25 cellular contexts compared by ENCODE assay signal in the genomic region with DNA sequence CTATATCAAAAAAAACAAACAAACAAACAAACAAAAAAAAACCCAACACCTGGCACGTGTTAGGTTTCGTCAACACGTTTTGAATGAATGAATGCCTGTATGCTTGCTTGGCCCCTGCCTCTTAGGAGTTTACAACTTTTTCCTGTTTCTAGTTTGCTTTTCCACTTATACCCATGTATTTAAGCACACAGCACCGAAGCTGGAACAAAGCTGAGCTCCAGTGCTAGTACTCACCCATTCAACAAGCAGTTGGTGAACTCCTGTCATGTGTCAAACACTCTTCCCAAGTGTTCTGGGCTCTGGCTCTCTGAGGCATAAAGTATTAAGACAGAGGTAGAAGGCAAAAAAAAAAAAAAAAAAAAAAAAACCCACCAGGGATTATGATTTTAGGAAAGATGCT.
"Had no signal": no experiment of that assay in that cellular context is flagged by ENCODE, and none has a peak within 500 bp of the region (broad histone marks: within the 10 kb centered on the region; RNA-seq: fewer than 3 reads in every experiment).

No MANE protein-coding gene starts in this region.

- H3K27ac ChIP-seq: coronary artery, esophagus squamous epithelium, left ventricle myocardium inferior, parathyroid adenoma, psoas muscle, sigmoid colon had no signal

- H3K9me3 ChIP-seq: esophagus squamous epithelium, left ventricle myocardium inferior, mucosa of descending colon, psoas muscle, sigmoid colon had no signal

- H3K9me3 Mint-ChIP-seq: activated CD4-positive, alpha-beta T cell treated with anti-CD3 and anti-CD28 coated beads, Interleukin-2, amount 10 ng/mL, durations not matched to agents 7 days and 5 days; activated CD8-positive, alpha-beta T cell treated with anti-CD3 and anti-CD28 coated beads for 36 hours; natural killer cell treated with Interleukin-12 subunit alpha and Interleukin-12 subunit beta and Interleukin-15 and Interleukin-18, amount 100 ng/mL, for 72 hours; stimulated activated effector memory CD8-positive, alpha-beta T cell treated with anti-CD3 and anti-CD28 coated beads, Interleukin-12 subunit alpha, Interleukin-12 subunit beta, amount 100 ng/mL, for 72 hours; stimulated activated naive CD8-positive, alpha-beta T cell treated with anti-CD3 and anti-CD28 coated beads, Interleukin-15, amount 100 ng/mL, for 72 hours; type B pancreatic cell; WTC11 had no signal

- H3K36me3 Mint-ChIP-seq: activated naive CD8-positive, alpha-beta T cell; natural killer cell treated with Interleukin-12 subunit alpha and Interleukin-12 subunit beta and Interleukin-15 and Interleukin-18, amount 100 ng/mL, for 72 hours; stimulated activated effector memory CD8-positive, alpha-beta T cell treated with anti-CD3 and anti-CD28 coated beads, Interleukin-12 subunit alpha, Interleukin-12 subunit beta, amount 100 ng/mL, for 72 hours; type B pancreatic cell; WTC11 had no signal

- H3K4me3 Mint-ChIP-seq: activated CD4-positive, alpha-beta T cell treated with anti-CD3 and anti-CD28 coated beads, Interleukin-2, amount 10 ng/mL, durations not matched to agents 7 days and 5 days; activated CD8-positive, alpha-beta T cell treated with anti-CD3 and anti-CD28 coated beads for 36 hours; activated naive CD8-positive, alpha-beta T cell; natural killer cell treated with Interleukin-12 subunit alpha and Interleukin-12 subunit beta and Interleukin-15 and Interleukin-18, amount 100 ng/mL, for 72 hours; stimulated activated effector memory CD8-positive, alpha-beta T cell treated with anti-CD3 and anti-CD28 coated beads, Interleukin-12 subunit alpha, Interleukin-12 subunit beta, amount 100 ng/mL, for 72 hours; stimulated activated naive CD8-positive, alpha-beta T cell treated with anti-CD3 and anti-CD28 coated beads, Interleukin-15, amount 100 ng/mL, for 72 hours; T-helper 17 cell; WTC11 had no signal

- H3K4me3 ChIP-seq: coronary artery, esophagus squamous epithelium, left ventricle myocardium inferior, mucosa of descending colon, psoas muscle, sigmoid colon had no signal

- H3K27ac Mint-ChIP-seq: activated CD4-positive, alpha-beta T cell treated with anti-CD3 and anti-CD28 coated beads, Interleukin-2, amount 10 ng/mL, durations not matched to agents 7 days and 5 days; activated CD8-positive, alpha-beta T cell treated with anti-CD3 and anti-CD28 coated beads for 36 hours; activated naive CD8-positive, alpha-beta T cell; natural killer cell treated with Interleukin-12 subunit alpha and Interleukin-12 subunit beta and Interleukin-15 and Interleukin-18, amount 100 ng/mL, for 72 hours; stimulated activated effector memory CD8-positive, alpha-beta T cell treated with anti-CD3 and anti-CD28 coated beads, Interleukin-12 subunit alpha, Interleukin-12 subunit beta, amount 100 ng/mL, for 72 hours; stimulated activated naive CD8-positive, alpha-beta T cell treated with anti-CD3 and anti-CD28 coated beads, Interleukin-15, amount 100 ng/mL, for 72 hours; T-helper 17 cell; type B pancreatic cell; WTC11 had no signal

- H3K4me1 ChIP-seq: esophagus squamous epithelium, parathyroid adenoma, psoas muscle, sigmoid colon had no signal

- ATAC-seq: activated CD8-positive, alpha-beta T cell treated with anti-CD3 and anti-CD28 coated beads for 36 hours; mucosa of descending colon; natural killer cell treated with Interleukin-12 subunit alpha and Interleukin-12 subunit beta and Interleukin-15 and Interleukin-18, amount 100 ng/mL, for 72 hours; psoas muscle; stimulated activated effector memory CD8-positive, alpha-beta T cell treated with anti-CD3 and anti-CD28 coated beads, Interleukin-12 subunit alpha, Interleukin-12 subunit beta, amount 100 ng/mL, for 72 hours; stimulated activated naive CD8-positive, alpha-beta T cell treated with anti-CD3 and anti-CD28 coated beads, Interleukin-15, amount 100 ng/mL, for 72 hours; T-helper 17 cell had no signal

- H3K27me3 Mint-ChIP-seq: activated CD4-positive, alpha-beta T cell treated with anti-CD3 and anti-CD28 coated beads, Interleukin-2, amount 10 ng/mL, durations not matched to agents 7 days and 5 days had no signal

- H3K4me1 Mint-ChIP-seq: activated CD4-positive, alpha-beta T cell treated with anti-CD3 and anti-CD28 coated beads, Interleukin-2, amount 10 ng/mL, durations not matched to agents 7 days and 5 days; stimulated activated effector memory CD8-positive, alpha-beta T cell treated with anti-CD3 and anti-CD28 coated beads, Interleukin-12 subunit alpha, Interleukin-12 subunit beta, amount 100 ng/mL, for 72 hours had no signal

- H3K36me3 ChIP-seq: esophagus squamous epithelium, left ventricle myocardium inferior, sigmoid colon had no signal

- DNase-seq: activated CD4-positive, alpha-beta T cell treated with anti-CD3 and anti-CD28 coated beads for 1 hour; activated CD8-positive, alpha-beta T cell treated with anti-CD3 and anti-CD28 coated beads for 36 hours; activated naive CD4-positive, alpha-beta T cell treated with Interleukin-2 at 50 U/mL for 16 hours; activated T-cell treated with anti-CD3 and anti-CD28 coated beads, Interleukin-2, amount 50 U/mL, for 48 hours; cerebellar nuclear complex; esophagus squamous epithelium; foreskin melanocyte; left ventricle myocardium inferior; mucosa of descending colon; psoas muscle; sigmoid colon; small intestine; stimulated activated CD4-positive, alpha-beta T cell treated with anti-CD3 and anti-CD28 coated beads, Interleukin-4, amount 100 ng/mL, for 24 hours; stimulated activated naive CD8-positive, alpha-beta T cell treated with anti-CD3 and anti-CD28 coated beads, Interleukin-15, amount 100 ng/mL, for 72 hours; substantia nigra; T-helper 17 cell; T1000 had no signal
